ENCODE assay signal across 21 cellular contexts in genomic region chr1:36879613-36880012, GRCh38.
DNase-seq lines count a peak whose midpoint lies in the region; ATAC-seq and TF ChIP-seq lines count a peak whose summit lies in the region.
"Had no signal": no experiment of that assay in that cellular context is flagged by ENCODE, and none has a peak within 500 bp of the region (broad histone marks: within the 10 kb centered on the region; RNA-seq: fewer than 3 reads in every experiment).

No MANE protein-coding gene starts in this region.

- no peaks in the 10 kb centered on the region for H3K4me1 Mint-ChIP-seq in activated CD8-positive, alpha-beta memory T cell treated with anti-CD3 and anti-CD28 coated beads, Interleukin-2, amount 10 ng/mL, durations not matched to agents 7 days and 5 days
- no peaks in the 10 kb centered on the region for H3K4me1 Mint-ChIP-seq in chondrocyte (ENCODE audit: low read depth)
- H3K4me1 Mint-ChIP-seq: activated CD4-positive, alpha-beta T cell treated with anti-CD3 and anti-CD28 coated beads for 36 hours; activated naive CD4-positive, alpha-beta T cell treated with anti-CD3 and anti-CD28 coated beads, Interleukin-2, amount 50 U/mL, for 24 hours; naive thymus-derived CD4-positive, alpha-beta T cell had no signal

- H3K4me3 Mint-ChIP-seq in activated CD8-positive, alpha-beta memory T cell treated with anti-CD3 and anti-CD28 coated beads, Interleukin-2, amount 10 ng/mL, durations not matched to agents 7 days and 5 days, result no peak overlapping the region
- no peak overlapping the region for H3K4me3 Mint-ChIP-seq in chondrocyte (ENCODE audit: unreplicated experiment)
- H3K4me3 Mint-ChIP-seq: activated CD4-positive, alpha-beta T cell treated with anti-CD3 and anti-CD28 coated beads for 36 hours; activated naive CD4-positive, alpha-beta T cell treated with anti-CD3 and anti-CD28 coated beads, Interleukin-2, amount 50 U/mL, for 24 hours; CD4-positive, alpha-beta T cell; naive thymus-derived CD4-positive, alpha-beta T cell had no signal

- DNase-seq in activated CD8-positive, alpha-beta memory T cell treated with anti-CD3 and anti-CD28 coated beads, Interleukin-2, amount 10 ng/mL, durations not matched to agents 7 days and 5 days, result peak; percentile 7
- DNase-seq in activated CD8-positive, alpha-beta memory T cell treated with anti-CD3 and anti-CD28 coated beads, Interleukin-2, amount 50 U/mL, for 48 hours, result no peak
- DNase-seq in chondrocyte (ENCODE audit: low spot score) (peak; percentile 77), mesenteric fat pad (ENCODE audit: low spot score) (peak; percentile 81), ureter (ENCODE audit: low spot score) (peak; percentile 30), NCI-H2029 (lab: John Stamatoyannopoulos, UW) (no peak), NCI-H1436 treated with DMSO at 0.1 percent for 48 hours (lab: John Stamatoyannopoulos, UW) (no peak)
- DNase-seq: activated CD4-positive, alpha-beta T cell treated with anti-CD3 and anti-CD28 coated beads for 36 hours; cortex of kidney; erythroblast; NCI-H1048; NCI-H187; NCI-H2171; NCI-H510A; stimulated activated naive CD8-positive, alpha-beta T cell treated with anti-CD3 and anti-CD28 coated beads, Interleukin-15, Interleukin-2, amounts not matched to agents 100 U/mL and 50 U/mL, for 24 hours; T-helper 9 cell; testis had no signal

- no peak for ATAC-seq in activated CD8-positive, alpha-beta memory T cell treated with anti-CD3 and anti-CD28 coated beads, Interleukin-2, amount 10 ng/mL, durations not matched to agents 7 days and 5 days
- no peak for ATAC-seq in GM19328 (IDR thresholded peaks at IDR 0.05; ENCODE audit: unreplicated experiment)
- ATAC-seq: activated CD4-positive, alpha-beta T cell treated with anti-CD3 and anti-CD28 coated beads for 36 hours; naive thymus-derived CD4-positive, alpha-beta T cell; stimulated activated naive CD8-positive, alpha-beta T cell treated with anti-CD3 and anti-CD28 coated beads, Interleukin-15, Interleukin-2, amounts not matched to agents 100 U/mL and 50 U/mL, for 24 hours had no signal

- no peak for TF ChIP-seq CTCF in chondrocyte (IDR thresholded peaks at IDR 0.05)

- CTCF ChIA-PET in activated CD8-positive, alpha-beta memory T cell treated with anti-CD3 and anti-CD28 coated beads, Interleukin-2, amount 10 ng/mL, durations not matched to agents 7 days and 5 days (lab: Charles Lee), result no interaction called here

- H3K36me3 Mint-ChIP-seq in activated CD8-positive, alpha-beta memory T cell treated with anti-CD3 and anti-CD28 coated beads, Interleukin-2, amount 10 ng/mL, durations not matched to agents 7 days and 5 days, result no peaks in the 10 kb centered on the region
- no peaks in the 10 kb centered on the region for H3K36me3 Mint-ChIP-seq in chondrocyte (ENCODE audit: low read depth)
- H3K36me3 Mint-ChIP-seq: activated naive CD4-positive, alpha-beta T cell treated with anti-CD3 and anti-CD28 coated beads, Interleukin-2, amount 50 U/mL, for 24 hours; naive thymus-derived CD4-positive, alpha-beta T cell had no signal

- H3K27me3 Mint-ChIP-seq in activated CD8-positive, alpha-beta memory T cell treated with anti-CD3 and anti-CD28 coated beads, Interleukin-2, amount 10 ng/mL, durations not matched to agents 7 days and 5 days, result peaks cover 2% of the 10 kb centered on the region
- peaks cover 6% of the 10 kb centered on the region for H3K27me3 Mint-ChIP-seq in chondrocyte (ENCODE audit: low read depth)

- no peaks in the 10 kb centered on the region for H3K9me3 Mint-ChIP-seq in activated CD8-positive, alpha-beta memory T cell treated with anti-CD3 and anti-CD28 coated beads, Interleukin-2, amount 10 ng/mL, durations not matched to agents 7 days and 5 days (ENCODE audit: low read depth)
- H3K9me3 Mint-ChIP-seq in chondrocyte (ENCODE audit: low read depth), result no peaks in the 10 kb centered on the region
- H3K9me3 Mint-ChIP-seq: activated naive CD4-positive, alpha-beta T cell treated with anti-CD3 and anti-CD28 coated beads, Interleukin-2, amount 50 U/mL, for 24 hours; CD4-positive, alpha-beta T cell; naive thymus-derived CD4-positive, alpha-beta T cell had no signal

- H3K27ac Mint-ChIP-seq in activated CD8-positive, alpha-beta memory T cell treated with anti-CD3 and anti-CD28 coated beads, Interleukin-2, amount 10 ng/mL, durations not matched to agents 7 days and 5 days, result no peak overlapping the region
- no peak overlapping the region for H3K27ac Mint-ChIP-seq in chondrocyte (ENCODE audit: unreplicated experiment)
- H3K27ac Mint-ChIP-seq: activated CD4-positive, alpha-beta T cell treated with anti-CD3 and anti-CD28 coated beads for 36 hours; CD4-positive, alpha-beta T cell; naive thymus-derived CD4-positive, alpha-beta T cell had no signal

Comparison
In these comparisons a context has a peak if more than half of its experiments do, and no peak if none do; other contexts are left out.
1. DNase-seq: peak in activated CD8-positive, alpha-beta memory T cell treated with anti-CD3 and anti-CD28 coated beads, Interleukin-2, amount 10 ng/mL, durations not matched to agents 7 days and 5 days (single experiment), chondrocyte (single experiment), mesenteric fat pad (single experiment) and ureter (single experiment); none in activated CD8-positive, alpha-beta memory T cell treated with anti-CD3 and anti-CD28 coated beads, Interleukin-2, amount 50 U/mL, for 48 hours (single experiment), NCI-H2029 (single experiment) and NCI-H1436 treated with DMSO at 0.1 percent for 48 hours (single experiment).